In the genomic region with DNA sequence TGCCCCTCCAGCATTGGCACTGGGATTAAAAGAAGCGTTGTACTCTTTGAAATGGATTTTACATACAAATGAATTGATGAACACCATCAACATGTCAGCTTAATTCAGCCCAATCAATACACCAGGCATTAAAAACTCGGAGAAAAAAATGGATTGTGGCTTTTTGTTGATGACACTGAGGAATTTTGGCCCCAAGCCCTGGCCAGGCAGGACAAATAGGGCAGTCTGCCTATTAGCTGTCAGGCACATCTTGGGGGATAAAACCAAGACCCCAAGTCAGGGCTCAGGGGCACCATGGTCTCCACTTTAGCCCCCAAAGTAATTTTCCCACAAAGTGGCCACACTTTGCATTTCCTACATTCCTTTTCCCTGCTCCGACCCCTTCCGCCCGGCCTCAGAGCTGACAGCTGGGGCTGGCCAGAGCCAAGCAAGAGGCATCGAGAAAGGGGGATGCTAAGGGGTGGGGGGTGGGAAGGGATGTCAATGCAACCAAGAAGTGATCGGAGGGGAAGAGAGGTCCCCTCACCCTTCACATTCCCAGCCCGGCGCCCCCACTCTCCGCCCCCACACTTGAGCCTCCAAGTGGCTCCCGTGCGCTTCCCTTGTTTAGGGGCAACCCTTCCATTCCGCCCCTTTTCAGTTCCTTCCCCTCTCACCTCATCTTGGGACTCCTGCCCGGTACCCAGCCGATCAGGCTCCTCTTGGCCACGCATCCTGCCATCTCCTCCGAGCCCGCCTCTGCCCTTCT, we compare ENCODE assay signal across 8 cellular contexts. TPM values are rescaled to one million over a fixed set of nuclear protein-coding genes. Genes with fewer than 3 reads are reported as not detected.
DNase-seq lines count a peak whose midpoint lies in the region; ATAC-seq, FAIRE-seq and TF ChIP-seq lines count a peak whose summit lies in the region.

No MANE protein-coding gene starts in this region.

- peak overlapping the region; percentile 98 for H3K4me3 ChIP-seq in MM.1S (ENCODE audit: low read length)
- H3K4me3 ChIP-seq in choroid plexus epithelial cell (ENCODE audit: low read depth, low read length) = peak overlapping the region; percentile 95
- peak overlapping the region; percentile 94 to 97 for H3K4me3 ChIP-seq in muscle layer of duodenum (ENCODE audit: low read depth in 1 of 2, low read length in 2 of 2)

- ATAC-seq in left lobe of liver = no peak

- H3F3A ChIP-seq in MM.1S (ENCODE audit: insufficient read depth, low read length) = peaks cover 9% of the 10 kb centered on the region

- no peaks in the 10 kb centered on the region for H3K36me3 ChIP-seq in MM.1S (replicated peaks; ENCODE audit: insufficient read depth, low read length)
- peaks cover 0 to 2% of the 10 kb centered on the region in 2 donors for H3K36me3 ChIP-seq in muscle layer of duodenum (ENCODE audit: control insufficient read depth in 1 of 2, insufficient read depth in 2 of 2, low read length in 2 of 2)

- H3K4me1 ChIP-seq in MM.1S (ENCODE audit: low read length) (0 out of 2 replicates have a peak, but pooled peaks cover 5% of the 10 kb centered on the region), muscle layer of duodenum (ENCODE audit: control insufficient read depth in 1 of 2, insufficient read depth in 2 of 2, low read length in 2 of 2) (peaks cover 4 to 19% of the 10 kb centered on the region in 2 donors)

- no peaks in the 10 kb centered on the region for H3K9me3 ChIP-seq in MM.1S (replicated peaks; ENCODE audit: insufficient read depth, low read length)
- no peaks in the 10 kb centered on the region for H3K9me3 ChIP-seq in muscle layer of duodenum (ENCODE audit: control insufficient read depth in 1 of 2, low read length in 2 of 2)

- H3K4me2 ChIP-seq in MM.1S (ENCODE audit: low read depth, low read length) = peak overlapping the region; percentile 99

- TF ChIP-seq CTCF in MM.1S (IDR thresholded peaks at IDR 0.05; ENCODE audit: low read length) (no peak), choroid plexus epithelial cell (conservative IDR thresholded peaks at IDR 0.05; ENCODE audit: low read depth, low read length) (no peak)

- FAIRE-seq in H54 (lab: Jason Lieb, UNC) = no peak

- no peak for TF ChIP-seq POLR2A in H54 (IDR thresholded peaks at IDR 0.05; ENCODE audit: low read depth, low read length)

- no peaks in the 10 kb centered on the region for H4K20me1 ChIP-seq in MM.1S (ENCODE audit: insufficient read depth, low read length)

- no peaks in the 10 kb centered on the region for H3K79me2 ChIP-seq in MM.1S (ENCODE audit: low read length)

- peak overlapping the region; percentile 100 for H2AFZ ChIP-seq in MM.1S (ENCODE audit: low read length)

- H3K9me2 ChIP-seq in MM.1S (replicated peaks; ENCODE audit: insufficient read depth, low read length) = no peaks in the 10 kb centered on the region

- H3K27ac ChIP-seq in MM.1S (ENCODE audit: low read length) (no peak overlapping the region), muscle layer of duodenum (ENCODE audit: low read length) (peak overlapping the region; percentile 43)

- H3K27me3 ChIP-seq in MM.1S (replicated peaks; ENCODE audit: insufficient read depth, low read length) = no peaks in the 10 kb centered on the region
- no peaks in the 10 kb centered on the region for H3K27me3 ChIP-seq in muscle layer of duodenum (ENCODE audit: low read depth, low read length)

- DNase-seq in ELR (ENCODE audit: low read depth) (peak; percentile 39), MM.1S (no peak), choroid plexus epithelial cell (ENCODE audit: low read depth) (no peak), H54 (ENCODE audit: insufficient read length, low spot score) (no peak), glomerular visceral epithelial cell (ENCODE audit: extremely low spot score) (no peak), left lobe of liver (ENCODE audit: low spot score) (no peak), NCI-H446 treated with DMSO at 0.1 percent for 48 hours (lab: John Stamatoyannopoulos, UW) (no peak)

- H3K9ac ChIP-seq in MM.1S (ENCODE audit: low read length) = peak overlapping the region; percentile 79

RNA-seq across cellular contexts. Expression of gene HIP1, which starts 0.7 kb away (rescaled TPM):
- total RNA-seq in left lobe of liver = 20.3 TPM

RNA-seq across cellular contexts. Expression of gene CCL26, which starts 34.0 kb away (rescaled TPM):
- total RNA-seq in left lobe of liver = not detected
